Comparison of ENCODE assay signal across 13 cellular contexts in the genomic region with DNA sequence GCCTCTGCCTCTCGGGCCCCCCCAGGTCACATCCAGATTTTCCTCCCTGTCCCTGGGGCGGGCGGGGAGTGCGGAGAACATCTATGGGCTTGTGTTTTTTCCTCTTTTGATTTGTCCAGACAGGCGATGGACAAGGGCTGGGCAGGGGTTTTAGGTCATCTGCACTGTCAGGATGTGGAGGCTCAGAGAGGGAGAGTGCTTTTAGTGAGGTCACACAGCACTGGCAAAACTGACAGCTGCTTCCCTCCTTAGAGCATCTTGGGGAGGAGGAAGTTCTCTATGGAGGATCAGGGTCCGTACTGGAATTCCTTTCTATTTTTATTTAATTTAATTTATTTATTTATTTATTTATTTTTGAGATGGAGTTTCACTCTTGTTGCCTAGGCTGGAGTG. TPM values are rescaled to one million over a fixed set of nuclear protein-coding genes. Genes with fewer than 3 reads are reported as not detected.
DNase-seq lines count a peak whose midpoint lies in the region; ATAC-seq, FAIRE-seq and TF ChIP-seq lines count a peak whose summit lies in the region.
"Had no signal": no experiment of that assay in that cellular context is flagged by ENCODE, and none has a peak within 500 bp of the region (broad histone marks: within the 10 kb centered on the region; RNA-seq: fewer than 3 reads in every experiment).

No MANE protein-coding gene starts in this region.

- H3K9me3 ChIP-seq in adipocyte (ENCODE audit: control insufficient read depth, low read length) (no peaks in the 10 kb centered on the region), esophagus (ENCODE audit: control insufficient read depth in 2 of 2, insufficient read depth in 1 of 2, low read depth in 1 of 2, low read length in 1 of 2) (no peaks in the 10 kb centered on the region), osteoblast (ENCODE audit: low read depth, low read length) (no peaks in the 10 kb centered on the region), upper lobe of left lung (no peaks in the 10 kb centered on the region), small intestine (ENCODE audit: control insufficient read depth, low read depth) (no peaks in the 10 kb centered on the region)

- H3K4me1 ChIP-seq in adipocyte (ENCODE audit: control insufficient read depth, insufficient read depth, low read length) (peaks cover 46% of the 10 kb centered on the region), esophagus (ENCODE audit: control insufficient read depth in 2 of 2, insufficient read depth in 2 of 2, low read length in 1 of 2) (peaks cover 0 to 23% of the 10 kb centered on the region in 2 donors), osteoblast (ENCODE audit: insufficient read depth, low read length) (peaks cover 18% of the 10 kb centered on the region), upper lobe of left lung (peaks cover 45 to 67% (median 57%) of the 10 kb centered on the region in 4 donors), small intestine (ENCODE audit: control insufficient read depth in 2 of 2, insufficient read depth in 1 of 2, low read depth in 1 of 2, low read length in 1 of 2) (no peaks in the 10 kb centered on the region)

- DNase-seq in adipocyte (ENCODE audit: low read depth) (no peak), osteoblast (ENCODE audit: insufficient read length, low spot score, missing footprints) (no peak), upper lobe of left lung (no peak), NCI-H146 treated with DMSO at 0.1 percent for 48 hours (lab: John Stamatoyannopoulos, UW; ENCODE audit: unreplicated experiment) (no peak), small intestine (no peak), GM19239 (ENCODE audit: insufficient read length, low spot score) (no peak)
- DNase-seq: activated CD8-positive, alpha-beta memory T cell treated with anti-CD3 and anti-CD28 coated beads, Interleukin-2, amount 50 U/mL, for 4 hours; activated naive CD8-positive, alpha-beta T cell treated with anti-CD3 and anti-CD28 coated beads, Interleukin-2, amount 10 ng/mL, durations not matched to agents 7 days and 5 days; NCI-H1048; RPMI8226; stimulated activated CD4-positive, alpha-beta T cell treated with anti-CD3 and anti-CD28 coated beads, Interleukin-12 subunit alpha, Interleukin-12 subunit beta, amount 100 ng/mL, for 4 hours had no signal

- peaks cover 5% of the 10 kb centered on the region for H4K20me1 ChIP-seq in osteoblast (ENCODE audit: insufficient read depth, low read length)

- WGBS in esophagus, 2 donors = 52 to 63% methylated on average over 6 of the region's 6 CpGs
- WGBS in upper lobe of left lung, 2 donors = 73 to 75% methylated on average over 6 of the region's 6 CpGs
- 63 to 96% (median 95%) methylated on average over 6 of the region's 6 CpGs for WGBS in small intestine, 3 donors

- no peaks in the 10 kb centered on the region for H3K27me3 ChIP-seq in adipocyte (replicated peaks; ENCODE audit: control insufficient read depth, insufficient read depth, low read length)
- no peaks in the 10 kb centered on the region for H3K27me3 ChIP-seq in esophagus (ENCODE audit: control insufficient read depth in 1 of 2, insufficient read depth in 2 of 2, low read length in 2 of 2)
- H3K27me3 ChIP-seq in osteoblast (ENCODE audit: insufficient read depth, low read length) = no peaks in the 10 kb centered on the region
- no peaks in the 10 kb centered on the region for H3K27me3 ChIP-seq in upper lobe of left lung
- no peaks in the 10 kb centered on the region for H3K27me3 ChIP-seq in small intestine (ENCODE audit: control insufficient read depth in 2 of 2, insufficient read depth in 2 of 2, low read length in 2 of 2)

- peaks cover 19% of the 10 kb centered on the region for H3K36me3 ChIP-seq in adipocyte (ENCODE audit: control insufficient read depth, insufficient read depth, low read length, severe bottlenecking)
- H3K36me3 ChIP-seq in esophagus (ENCODE audit: control insufficient read depth in 2 of 2, insufficient read depth in 2 of 2, low read length in 1 of 2) = no peaks in the 10 kb centered on the region
- H3K36me3 ChIP-seq in osteoblast (ENCODE audit: insufficient read depth, low read length) = peaks cover 12% of the 10 kb centered on the region
- peaks cover 0 to 15% (median 7%) of the 10 kb centered on the region in 4 donors for H3K36me3 ChIP-seq in upper lobe of left lung
- no peaks in the 10 kb centered on the region for H3K36me3 ChIP-seq in small intestine (ENCODE audit: control insufficient read depth in 2 of 2, insufficient read depth in 2 of 2, low read length in 2 of 2)

- H3K4me3 ChIP-seq in adipocyte (ENCODE audit: low read length) = peak overlapping the region; percentile 68
- peak overlapping the region; percentile 47 to 48 for H3K4me3 ChIP-seq in esophagus (ENCODE audit: low read depth in 1 of 2, low read length in 2 of 2)
- peak overlapping the region; percentile 68 for H3K4me3 ChIP-seq in osteoblast (ENCODE audit: insufficient read depth, low read length)
- H3K4me3 ChIP-seq in upper lobe of left lung = peak overlapping the region in 3 of 4 donors; percentile 25 to 41 (median 35)
- H3K4me3 ChIP-seq in small intestine (ENCODE audit: low read depth in 1 of 2, low read length in 2 of 2) = no peak overlapping the region

- no peak for TF ChIP-seq CTCF in osteoblast (IDR thresholded peaks at IDR 0.05; ENCODE audit: extremely low read depth, low read depth, low read length)
- no peak for TF ChIP-seq CTCF in upper lobe of left lung (IDR thresholded peaks at IDR 0.05)

- no peak for ATAC-seq in upper lobe of left lung (ENCODE audit: low FRiP score in 2 of 2)

- peak overlapping the region; percentile 71 for H3K4me2 ChIP-seq in osteoblast (ENCODE audit: insufficient read depth, low read length)

- H3K79me2 ChIP-seq in osteoblast (ENCODE audit: insufficient read depth, low read length) = peaks cover 85% of the 10 kb centered on the region

- TF ChIP-seq POLR2A in upper lobe of left lung (IDR thresholded peaks at IDR 0.05) = no peak

- FAIRE-seq in small intestine (lab: Jason Lieb, UNC) = no peak
- no peak for FAIRE-seq in GM19239 (lab: Jason Lieb, UNC)
- FAIRE-seq: HTR-8/SVneo had no signal

- no peak for TF ChIP-seq EP300 in upper lobe of left lung (IDR thresholded peaks at IDR 0.05)

- H3K27ac ChIP-seq in esophagus (ENCODE audit: low read depth in 2 of 2, low read length in 1 of 2) (peak overlapping the region; percentile 99), osteoblast (ENCODE audit: low read depth, low read length) (peak overlapping the region; percentile 99), upper lobe of left lung (peak overlapping the region; percentile 97 to 99 (median 98)), small intestine (ENCODE audit: low read depth in 1 of 2, low read length in 1 of 2) (peak overlapping the region in 1 of 2 donors; percentile 95)

- no peak overlapping the region for H2AFZ ChIP-seq in osteoblast (ENCODE audit: low read length)

- H3K9ac ChIP-seq in adipocyte (ENCODE audit: low read length) = peak overlapping the region; percentile 92

RNA-seq across cellular contexts. Expression of gene NFIC, which starts 38.9 kb away (rescaled TPM):
- polyA plus RNA-seq in esophagus = 10 to 100 TPM; 15.4 to 48.1 TPM
- total RNA-seq in osteoblast = 57.2 and 61.2 TPM in 2 replicates
- total RNA-seq in upper lobe of left lung = 100 to 1,000 TPM in 5 of 6 donors, 10 to 100 TPM in 1; 96.1 to 175 (median 154) TPM
- 10 to 100 TPM in 1 of 3 donors, 1 to 10 TPM in 2; 4.5 to 37.9 (median 6.2) TPM for polyA plus RNA-seq in small intestine

Comparison
In these comparisons a context has a peak if more than half of its experiments do, and no peak if none do; other contexts are left out.
1. H3K4me3 ChIP-seq: peak in adipocyte (single experiment), esophagus (2 of 2), osteoblast (single experiment) and upper lobe of left lung (3 of 4); none in small intestine (0 of 2).